ENCODE assay signal across 8 cellular contexts in genomic region chr12:75978677-75979076, GRCh38. TPM values are rescaled to one million over a fixed set of nuclear protein-coding genes. Genes with fewer than 3 reads are reported as not detected.
A peak's percentile ranks its signal among the peaks of the same experiment; 100 is the strongest.
DNase-seq lines count a peak whose midpoint lies in the region; ATAC-seq and TF ChIP-seq lines count a peak whose summit lies in the region.

No MANE protein-coding gene starts in this region.

- H3K27ac ChIP-seq in right lobe of liver (peak overlapping the region; percentile 49 to 83 (median 67)), thoracic aorta (peak overlapping the region; percentile 64 to 84)

- peaks cover 50% of the 10 kb centered on the region for H3K4me1 Mint-ChIP-seq in activated naive CD4-positive, alpha-beta T cell treated with anti-CD3 and anti-CD28 coated beads, Interleukin-2, amount 10 ng/mL, durations not matched to agents 7 days and 5 days
- H3K4me1 Mint-ChIP-seq in glutamatergic neuron (ENCODE audit: low read depth, unreplicated experiment) = peaks cover 2% of the 10 kb centered on the region

- peak overlapping the region; percentile 85 for H3K27ac Mint-ChIP-seq in activated naive CD4-positive, alpha-beta T cell treated with anti-CD3 and anti-CD28 coated beads, Interleukin-2, amount 10 ng/mL, durations not matched to agents 7 days and 5 days
- no peak overlapping the region for H3K27ac Mint-ChIP-seq in glutamatergic neuron (ENCODE audit: unreplicated experiment)

- TF ChIP-seq CTCF in right lobe of liver (IDR thresholded peaks at IDR 0.05) (no peak), thoracic aorta (IDR thresholded peaks at IDR 0.05) (no peak), glutamatergic neuron (IDR thresholded peaks at IDR 0.05; ENCODE audit: partially characterized antibody, unreplicated experiment) (no peak)

- DNase-seq in activated T-cell treated with anti-CD3 and anti-CD28 coated beads for 4 hours = peak; percentile 18
- no peak for DNase-seq in activated T-cell treated with anti-CD3 and anti-CD28 coated beads, Interleukin-2, amount 50 U/mL, for 1 hour
- DNase-seq in activated naive CD4-positive, alpha-beta T cell treated with anti-CD3 and anti-CD28 coated beads, Interleukin-2, amount 10 ng/mL, durations not matched to agents 7 days and 5 days = no peak
- no peak for DNase-seq in right lobe of liver
- no peak for DNase-seq in thoracic aorta (ENCODE audit: low spot score)
- DNase-seq in NCI-H146 treated with DMSO at 0.1 percent for 48 hours (lab: John Stamatoyannopoulos, UW; ENCODE audit: unreplicated experiment) = no peak
- DNase-seq in glutamatergic neuron = no peak

- no peak for TF ChIP-seq POLR2A in right lobe of liver (IDR thresholded peaks at IDR 0.05)

- no peaks in the 10 kb centered on the region for H3K9me3 Mint-ChIP-seq in activated naive CD4-positive, alpha-beta T cell treated with anti-CD3 and anti-CD28 coated beads, Interleukin-2, amount 10 ng/mL, durations not matched to agents 7 days and 5 days
- no peaks in the 10 kb centered on the region for H3K9me3 Mint-ChIP-seq in glutamatergic neuron (ENCODE audit: unreplicated experiment)

- H3K4me1 ChIP-seq in right lobe of liver (peaks cover 0 to 43% (median 16%) of the 10 kb centered on the region in 4 donors), thoracic aorta (ENCODE audit: control insufficient read depth in 1 of 2, low read depth in 2 of 2) (peaks cover 27 to 63% of the 10 kb centered on the region in 2 donors)

- peaks cover 6% of the 10 kb centered on the region for H3K27me3 Mint-ChIP-seq in activated naive CD4-positive, alpha-beta T cell treated with anti-CD3 and anti-CD28 coated beads, Interleukin-2, amount 10 ng/mL, durations not matched to agents 7 days and 5 days
- peaks cover 1% of the 10 kb centered on the region for H3K27me3 Mint-ChIP-seq in glutamatergic neuron (ENCODE audit: unreplicated experiment)

- H3K4me3 ChIP-seq in right lobe of liver (no peak overlapping the region), thoracic aorta (no peak overlapping the region)

- no peaks in the 10 kb centered on the region for H3K36me3 Mint-ChIP-seq in activated naive CD4-positive, alpha-beta T cell treated with anti-CD3 and anti-CD28 coated beads, Interleukin-2, amount 10 ng/mL, durations not matched to agents 7 days and 5 days
- H3K36me3 Mint-ChIP-seq in glutamatergic neuron (ENCODE audit: unreplicated experiment) = no peaks in the 10 kb centered on the region

- intact Hi-C loops in right lobe of liver (cut with DNase I) = no loop called here

- CTCF ChIA-PET in activated naive CD4-positive, alpha-beta T cell treated with anti-CD3 and anti-CD28 coated beads, Interleukin-2, amount 10 ng/mL, durations not matched to agents 7 days and 5 days (lab: Charles Lee) = interaction anchor here (2.1 to 3.1 kb wide), 2 partner anchors 42 to 52 kb away, joined by 12 to 20 read pairs; partner anchors contain the start of gene PHLDA1

- no peaks in the 10 kb centered on the region for H3K36me3 ChIP-seq in right lobe of liver
- H3K36me3 ChIP-seq in thoracic aorta = no peaks in the 10 kb centered on the region

- no peaks in the 10 kb centered on the region for H3K9me3 ChIP-seq in right lobe of liver
- no peaks in the 10 kb centered on the region for H3K9me3 ChIP-seq in thoracic aorta

- 56% methylated on average over 3 of the region's 3 CpGs for WGBS in right lobe of liver (ENCODE audit: insufficient coverage, low coverage, low lambda C conversion rate, missing lambda C conversion rate)

- H3K4me3 Mint-ChIP-seq in activated naive CD4-positive, alpha-beta T cell treated with anti-CD3 and anti-CD28 coated beads, Interleukin-2, amount 10 ng/mL, durations not matched to agents 7 days and 5 days = no peak overlapping the region
- H3K4me3 Mint-ChIP-seq in glutamatergic neuron (ENCODE audit: unreplicated experiment) = no peak overlapping the region

- ATAC-seq in right lobe of liver (peak in 2 of 4 donors; percentile 1), thoracic aorta (ENCODE audit: insufficient number of reproducible peaks, low FRiP score, low read depth) (no peak), GM21367 (IDR thresholded peaks at IDR 0.05; ENCODE audit: unreplicated experiment) (no peak)

- H3K27me3 ChIP-seq in right lobe of liver (no peaks in the 10 kb centered on the region), thoracic aorta (replicated peaks; ENCODE audit: insufficient read depth) (no peaks in the 10 kb centered on the region)

RNA-seq across cellular contexts. Expression of gene PHLDA1, which starts 52.9 kb away (rescaled TPM):
- total RNA-seq in right lobe of liver = 10 to 100 TPM in 4 of 6 experiments, 1 to 10 TPM in 2; 1.7 to 22.4 (median 14.3) TPM
- total RNA-seq in thoracic aorta = 10 to 100 TPM; 27.3 to 35.3 TPM
- total RNA-seq in glutamatergic neuron (ENCODE audit: unreplicated experiment) = 169 TPM
